In genomic region chr6:142300302-142300701, GRCh38 we compare ENCODE assay signal across 23 cellular contexts. TPM values are rescaled to one million over a fixed set of nuclear protein-coding genes. Genes with fewer than 3 reads are reported as not detected.
DNase-seq lines count a peak whose midpoint lies in the region; ATAC-seq and TF ChIP-seq lines count a peak whose summit lies in the region.
"Had no signal": no experiment of that assay in that cellular context is flagged by ENCODE, and none has a peak within 500 bp of the region (broad histone marks: within the 10 kb centered on the region; RNA-seq: fewer than 3 reads in every experiment).

No MANE protein-coding gene starts in this region.

- TF ChIP-seq CTCF in heart right ventricle (IDR thresholded peaks at IDR 0.05) (no peak), CD14-positive monocyte (IDR thresholded peaks at IDR 0.05) (no peak)

- intact Hi-C loops in heart right ventricle (cut with DNase I) (no loop called here), CD14-positive monocyte (cut with micrococcal nuclease) (no loop called here)

- H3K27me3 ChIP-seq in esophagus (ENCODE audit: control insufficient read depth in 1 of 2, insufficient read depth in 2 of 2, low read length in 2 of 2) (no peaks in the 10 kb centered on the region), trophoblast cell (ENCODE audit: insufficient read depth, low read length) (no peaks in the 10 kb centered on the region), heart right ventricle (peaks cover 0 to 41% (median 32%) of the 10 kb centered on the region in 7 donors)

- H3K9ac ChIP-seq in trophoblast cell (ENCODE audit: low read length): no peak overlapping the region

- H3K27ac ChIP-seq in esophagus (ENCODE audit: low read depth in 2 of 2, low read length in 1 of 2): peak overlapping the region; percentile 29
- peak overlapping the region; percentile 74 for H3K27ac ChIP-seq in trophoblast cell (ENCODE audit: low read depth, low read length)
- H3K27ac ChIP-seq in heart right ventricle: no peak overlapping the region
- H3K27ac ChIP-seq: gastroesophageal sphincter had no signal

- peak overlapping the region in 1 of 2 donors; percentile 93 for H3K4me3 Mint-ChIP-seq in CD14-positive monocyte

- ATAC-seq in heart right ventricle: no peak
- ATAC-seq: gastroesophageal sphincter had no signal

- peak overlapping the region; percentile 26 for H2BK12ac ChIP-seq in trophoblast cell (ENCODE audit: low read length)

- H3K79me1 ChIP-seq in trophoblast cell (ENCODE audit: low read length): peaks cover 21% of the 10 kb centered on the region

- H3K4me1 ChIP-seq in esophagus (ENCODE audit: control insufficient read depth in 2 of 2, insufficient read depth in 2 of 2, low read length in 1 of 2) (no peaks in the 10 kb centered on the region), trophoblast cell (ENCODE audit: control insufficient read depth in 1 of 2, insufficient read depth in 2 of 2, low read length in 2 of 2) (peaks cover 0 to 9% of the 10 kb centered on the region in 2 experiments), heart right ventricle (peaks cover 0 to 18% (median 10%) of the 10 kb centered on the region in 9 donors)
- H3K4me1 ChIP-seq: prostate gland had no signal

- no peak overlapping the region for H3K4ac ChIP-seq in trophoblast cell (ENCODE audit: low read depth, low read length)

- no peak overlapping the region for H3K4me2 ChIP-seq in trophoblast cell (ENCODE audit: low read length)

- WGBS in esophagus, 2 donors: 62 to 76% methylated on average over 3 of the region's 3 CpGs
- no CpG with 5 or more reads among the region's 3 CpGs for WGBS in trophoblast cell (ENCODE audit: extremely low coverage, insufficient coverage, insufficient read length)
- WGBS in heart right ventricle, 2 donors: 88 to 95% methylated on average over 3 of the region's 3 CpGs

- no peak overlapping the region for H4K91ac ChIP-seq in trophoblast cell (ENCODE audit: low read depth, low read length)

- H3K27me3 Mint-ChIP-seq in CD14-positive monocyte (ENCODE audit: low read depth in 3 of 3): peaks cover 28 to 34% (median 28%) of the 10 kb centered on the region in 3 donors

- no peak overlapping the region for H3K23ac ChIP-seq in trophoblast cell (ENCODE audit: low read length)

- no peak overlapping the region for H2BK120ac ChIP-seq in trophoblast cell (ENCODE audit: insufficient read depth, low read length, poor library complexity)

- H3K4me3 ChIP-seq in esophagus (ENCODE audit: low read depth in 1 of 2, low read length in 2 of 2): no peak overlapping the region
- H3K4me3 ChIP-seq in trophoblast cell (ENCODE audit: low read depth, low read length): no peak overlapping the region
- no peak overlapping the region for H3K4me3 ChIP-seq in heart right ventricle

- H3K4me1 Mint-ChIP-seq in CD14-positive monocyte: peaks cover 25% of the 10 kb centered on the region

- no peak overlapping the region for H2AK5ac ChIP-seq in trophoblast cell (ENCODE audit: low read length)

- no peak overlapping the region for H4K12ac ChIP-seq in trophoblast cell (ENCODE audit: low read depth, low read length)

- no peak overlapping the region for H3K27ac Mint-ChIP-seq in CD14-positive monocyte
- H3K27ac Mint-ChIP-seq: activated T-helper 1 cell treated with anti-CD3 and anti-CD28 coated beads, Interleukin-12 subunit alpha, Interleukin-12 subunit beta, Interleukin-2, Interleukin-4 antibody, amounts not matched to agents 30 ng/mL and 10 ng/mL and 1 ng/mL, durations not matched to agents 14 hours and 24 hours and 36 hours; CD4-positive, alpha-beta memory T cell; WTC11 had no signal

- H3K18ac ChIP-seq in trophoblast cell (ENCODE audit: low read length): no peak overlapping the region

- H3K79me2 ChIP-seq in trophoblast cell (ENCODE audit: control insufficient read depth, insufficient read depth, low read length, poor library complexity): peaks cover 9% of the 10 kb centered on the region

- peak overlapping the region; percentile 23 for H4K8ac ChIP-seq in trophoblast cell (ENCODE audit: low read depth, low read length)

- peaks cover 0 to 10% (median 2%) of the 10 kb centered on the region in 7 donors for H3K9me3 Mint-ChIP-seq in CD14-positive monocyte
- H3K9me3 Mint-ChIP-seq: activated T-helper 1 cell treated with anti-CD3 and anti-CD28 coated beads, Interleukin-12 subunit alpha, Interleukin-12 subunit beta, Interleukin-2, Interleukin-4 antibody, amounts not matched to agents 30 ng/mL and 10 ng/mL and 1 ng/mL, durations not matched to agents 14 hours and 24 hours and 36 hours had no signal

- H3K36me3 Mint-ChIP-seq in CD14-positive monocyte: peaks cover 0 to 7% of the 10 kb centered on the region in 2 donors
- H3K36me3 Mint-ChIP-seq: CD4-positive, alpha-beta memory T cell; WTC11 had no signal

- H3K9me3 ChIP-seq in esophagus (ENCODE audit: control insufficient read depth in 2 of 2, insufficient read depth in 1 of 2, low read depth in 1 of 2, low read length in 1 of 2) (no peaks in the 10 kb centered on the region), trophoblast cell (ENCODE audit: insufficient read depth, low read depth, low read length) (no peaks in the 10 kb centered on the region), heart right ventricle (peaks cover 0 to 7% (median 0%) of the 10 kb centered on the region in 11 donors)
- H3K9me3 ChIP-seq: prostate gland, stomach, transverse colon had no signal

- no peak overlapping the region for H2BK5ac ChIP-seq in trophoblast cell (ENCODE audit: low read depth, low read length, poor library complexity)

- H3K36me3 ChIP-seq in esophagus (ENCODE audit: control insufficient read depth in 2 of 2, insufficient read depth in 2 of 2, low read length in 1 of 2) (no peaks in the 10 kb centered on the region), trophoblast cell (ENCODE audit: control insufficient read depth in 1 of 2, insufficient read depth in 2 of 2, low read length in 2 of 2) (no peaks in the 10 kb centered on the region), heart right ventricle (no peaks in the 10 kb centered on the region)
- H3K36me3 ChIP-seq: gastroesophageal sphincter, prostate gland, stomach, transverse colon had no signal

- no peak overlapping the region for H3K14ac ChIP-seq in trophoblast cell (ENCODE audit: low read length)

- H2AFZ ChIP-seq in trophoblast cell (ENCODE audit: insufficient read depth, low read length, poor library complexity): no peak overlapping the region

- DNase-seq in ELR (ENCODE audit: low read depth) (peak; percentile 32), LoVo (ENCODE audit: low spot score) (peak; percentile 19), trophoblast cell (no peak), NCI-H446 treated with DMSO at 0.1 percent for 48 hours (lab: John Stamatoyannopoulos, UW) (no peak), heart right ventricle (no peak), CD14-positive monocyte (ENCODE audit: low spot score) (no peak), HPDE6-E6E7 (ENCODE audit: extremely low spot score) (no peak)
- DNase-seq: activated CD4-positive, alpha-beta T cell treated with anti-CD3 and anti-CD28 coated beads, Interleukin-2, amount 50 U/mL, for 1 hour; CD4-positive, alpha-beta memory T cell; cerebellar nuclear complex; DMS153; GF-D8; GOT3; NCI-H2029; NCI-H2227 treated with DMSO at 0.1 percent for 48 hours; stimulated activated CD8-positive, alpha-beta memory T cell treated with anti-CD3 and anti-CD28 coated beads, Interleukin-4, amount 100 ng/mL, for 48 hours had no signal

RNA-seq across cellular contexts. Expression of gene ADGRG6, which starts 1.5 kb away (rescaled TPM):
- polyA plus RNA-seq in esophagus: 1 to 10 TPM; 6.8 to 7.0 TPM
- 39.0 and 41.3 TPM in 2 replicates for polyA plus RNA-seq in trophoblast cell (2013)
- total RNA-seq in heart right ventricle: 1 to 10 TPM; 1.6 to 5.9 (median 3.3) TPM
- polyA plus RNA-seq in heart right ventricle: 1 to 10 TPM in 1 of 2 donors, under 1 TPM in 1; 0.93 to 1.1 TPM
- polyA plus RNA-seq in CD14-positive monocyte: under 1 TPM in 1 of 2 donors, not detected in 1; 0.18 TPM
- total RNA-seq: activated T-helper 1 cell treated with anti-CD3 and anti-CD28 coated beads, Interleukin-12 subunit alpha, Interleukin-12 subunit beta, Interleukin-2, Interleukin-4 antibody, amounts not matched to agents 30 ng/mL and 10 ng/mL and 1 ng/mL, durations not matched to agents 14 hours and 24 hours and 36 hours had no signal
- polyA plus RNA-seq: CD4-positive, alpha-beta memory T cell had no signal

Comparison
In these comparisons a context has a peak if more than half of its experiments do, and no peak if none do; other contexts are left out.
1. DNase-seq: peak in ELR (single experiment) and LoVo (single experiment); none in trophoblast cell (0 of 2), NCI-H446 treated with DMSO at 0.1 percent for 48 hours (single experiment), heart right ventricle (0 of 2), CD14-positive monocyte (single experiment) and HPDE6-E6E7 (single experiment).
2. H3K27ac ChIP-seq: peak in esophagus (2 of 2) and trophoblast cell (single experiment); none in heart right ventricle (0 of 10).